In genomic region chr6:43970068-43970912, GRCh38 we compare ENCODE assay signal across 24 cellular contexts.
DNase-seq lines count a peak whose midpoint lies in the region; ATAC-seq and TF ChIP-seq lines count a peak whose summit lies in the region.
"Had no signal": no experiment of that assay in that cellular context is flagged by ENCODE, and none has a peak within 500 bp of the region (broad histone marks: within the 10 kb centered on the region; RNA-seq: fewer than 3 reads in every experiment).

No MANE protein-coding gene starts in this region.

- ATAC-seq in right cardiac atrium = no peak
- ATAC-seq in GM21381 (IDR thresholded peaks at IDR 0.05; ENCODE audit: unreplicated experiment) = no peak
- ATAC-seq: activated T-cell treated with anti-CD3 and anti-CD28 coated beads, Interleukin-2, amount 50 U/mL, for 72 hours; left cardiac atrium had no signal

- H3K4me3 Mint-ChIP-seq in brain (no peak overlapping the region), nephron (no peak overlapping the region)
- H3K4me3 Mint-ChIP-seq: activated naive CD4-positive, alpha-beta T cell treated with anti-CD3 and anti-CD28 coated beads for 36 hours; activated T-cell treated with anti-CD3 and anti-CD28 coated beads, Interleukin-2, amount 50 U/mL, for 72 hours; memory B cell had no signal

- H3K27ac Mint-ChIP-seq in brain (peak overlapping the region in 4 of 5 experiments; percentile 36 to 91 (median 72)), nephron (peak overlapping the region in 2 of 3 experiments; percentile 23 to 84)
- H3K27ac Mint-ChIP-seq: activated naive CD4-positive, alpha-beta T cell treated with anti-CD3 and anti-CD28 coated beads for 36 hours; activated T-cell treated with anti-CD3 and anti-CD28 coated beads, Interleukin-2, amount 50 U/mL, for 72 hours; memory B cell had no signal

- H3K9me3 Mint-ChIP-seq in brain (peaks cover 0 to 4% (median 0%) of the 10 kb centered on the region in 5 experiments), nephron (no peaks in the 10 kb centered on the region)
- H3K9me3 Mint-ChIP-seq: activated naive CD4-positive, alpha-beta T cell treated with anti-CD3 and anti-CD28 coated beads for 36 hours; activated T-cell treated with anti-CD3 and anti-CD28 coated beads, Interleukin-2, amount 50 U/mL, for 72 hours; memory B cell had no signal

- no peaks in the 10 kb centered on the region for H3K27me3 ChIP-seq in right cardiac atrium (ENCODE audit: control insufficient read depth, insufficient read depth)
- H3K27me3 ChIP-seq: BE2C, heart right ventricle, upper lobe of left lung had no signal

- peaks cover 10% of the 10 kb centered on the region for H3K4me1 ChIP-seq in right cardiac atrium (ENCODE audit: control insufficient read depth, insufficient read depth, low read length)
- H3K4me1 ChIP-seq: SJCRH30 had no signal

- intact Hi-C loops in cardiac septum (cut with DNase I) = no loop called here
- intact Hi-C loops in right cardiac atrium (cut with DNase I) = no loop called here

- H3K27me3 Mint-ChIP-seq in brain (peaks cover 8% of the 10 kb centered on the region), nephron (ENCODE audit: low read depth) (peaks cover 11% of the 10 kb centered on the region)

- TF ChIP-seq CTCF in brain (conservative IDR thresholded peaks at IDR 0.05) = no peak
- TF ChIP-seq CTCF in nephron (IDR thresholded peaks at IDR 0.05; ENCODE audit: unreplicated experiment in 3 of 3) = no peak

- no peak overlapping the region for H3K27ac ChIP-seq in right cardiac atrium (ENCODE audit: low read length)
- H3K27ac ChIP-seq: SJCRH30, upper lobe of left lung had no signal

- WGBS in right cardiac atrium = 58% methylated on average over 3 of the region's 3 CpGs

- H3K9me3 ChIP-seq in right cardiac atrium (ENCODE audit: control insufficient read depth, low read length) = no peaks in the 10 kb centered on the region
- H3K9me3 ChIP-seq: BE2C, heart right ventricle, SJCRH30, upper lobe of left lung had no signal

- H3K36me3 Mint-ChIP-seq in brain (no peaks in the 10 kb centered on the region), nephron (ENCODE audit: low read depth) (no peaks in the 10 kb centered on the region)
- H3K36me3 Mint-ChIP-seq: memory B cell had no signal

- peaks cover 39% of the 10 kb centered on the region for H3K4me1 Mint-ChIP-seq in brain
- H3K4me1 Mint-ChIP-seq in nephron = peaks cover 34% of the 10 kb centered on the region
- H3K4me1 Mint-ChIP-seq: memory B cell had no signal

- H3K4me3 ChIP-seq in right cardiac atrium (ENCODE audit: low read length) = no peak overlapping the region
- H3K4me3 ChIP-seq: heart right ventricle, SJCRH30, upper lobe of left lung had no signal

- DNase-seq in cardiac septum (ENCODE audit: low spot score) (peak; percentile 65), right cardiac atrium (no peak), ureter (ENCODE audit: low spot score) (peak; percentile 37), NCI-H82 treated with DMSO at 0.1 percent for 48 hours (lab: John Stamatoyannopoulos, UW; ENCODE audit: unreplicated experiment) (no peak), NCI-H2081 treated with DMSO at 0.1 percent for 48 hours (lab: John Stamatoyannopoulos, UW) (no peak)
- DNase-seq: ACHN; activated CD4-positive, alpha-beta T cell treated with anti-CD3 and anti-CD28 coated beads for 4 hours; activated naive CD4-positive, alpha-beta T cell treated with anti-CD3 and anti-CD28 coated beads for 36 hours; activated T-cell treated with anti-CD3 and anti-CD28 coated beads, Interleukin-2, amount 50 U/mL, for 72 hours; BE2C; effector CD8-positive, alpha-beta T cell; GDM1; heart right ventricle; left cardiac atrium; NCI-H1092 treated with DMSO at 0.1 percent for 48 hours; NCI-H1930; NCI-H526; SJCRH30; stimulated activated CD4-positive, alpha-beta T cell treated with anti-CD3 and anti-CD28 coated beads, Interleukin-1b, Interleukin-23, amount 100 ng/mL, for 48 hours had no signal

Comparison
In these comparisons a context has a peak if more than half of its experiments do, and no peak if none do; other contexts are left out.
1. DNase-seq: peak in cardiac septum (single experiment) and ureter (single experiment); none in right cardiac atrium (0 of 3), NCI-H82 treated with DMSO at 0.1 percent for 48 hours (single experiment) and NCI-H2081 treated with DMSO at 0.1 percent for 48 hours (single experiment).